In genomic region chr1:221636096-221636495, GRCh38 we compare ENCODE assay signal across 10 cellular contexts.
"Had no signal": no experiment of that assay in that cellular context is flagged by ENCODE, and none has a peak within 500 bp of the region (broad histone marks: within the 10 kb centered on the region; RNA-seq: fewer than 3 reads in every experiment).

No MANE protein-coding gene starts in this region.

- ATAC-seq: GM23338 had no signal

- H3K27ac ChIP-seq: HL-60 had no signal

- FAIRE-seq: H1, H54, K562 had no signal

- DNase-seq: H9, HCEC 1CT, HFFc6, IMR-90, KG1 had no signal

- H3K4me3 ChIP-seq: GM23338, K562 had no signal

- H2AFZ ChIP-seq: GM23338 had no signal

- H3K4me2 ChIP-seq: GM23338 had no signal
